In the genomic region with DNA sequence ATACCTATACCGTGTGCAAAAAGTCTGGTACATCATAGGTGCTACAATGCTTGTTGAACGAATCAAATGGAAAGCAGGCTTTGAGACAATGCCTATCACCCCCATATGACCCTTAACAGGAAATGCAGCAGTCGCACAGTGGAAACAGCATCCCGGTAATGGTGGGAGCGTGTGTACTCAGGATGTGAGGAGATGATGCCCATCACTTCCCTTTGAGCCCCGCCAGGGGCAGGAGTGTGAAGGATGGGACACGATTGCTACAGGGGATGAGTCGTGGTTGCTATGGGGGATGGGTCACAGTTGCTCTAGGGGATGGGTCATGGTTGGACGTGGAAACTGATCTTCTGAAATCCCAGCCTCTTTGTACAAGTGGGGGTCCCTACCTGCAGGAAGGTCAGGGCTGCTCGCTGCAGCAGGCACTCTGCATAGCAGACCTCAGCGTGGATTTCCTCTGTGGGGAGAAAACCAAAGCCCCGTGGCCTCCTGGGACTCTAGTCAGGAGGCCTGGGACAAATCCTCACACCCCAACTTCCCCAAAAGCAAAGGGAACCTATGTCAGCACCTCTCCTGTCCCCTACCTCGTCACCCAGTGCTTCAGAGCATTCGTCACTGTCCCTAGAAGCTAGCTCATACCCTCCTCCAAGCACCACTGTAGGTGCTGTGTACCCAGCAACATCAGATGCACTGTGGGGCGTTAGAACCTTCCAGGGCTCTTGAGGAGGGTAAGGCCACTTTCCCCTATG, we compare ENCODE assay signal across 21 cellular contexts. TPM values are rescaled to one million over a fixed set of nuclear protein-coding genes. Genes with fewer than 3 reads are reported as not detected.
DNase-seq lines count a peak whose midpoint lies in the region; FAIRE-seq and TF ChIP-seq lines count a peak whose summit lies in the region.
"Had no signal": no experiment of that assay in that cellular context is flagged by ENCODE, and none has a peak within 500 bp of the region (broad histone marks: within the 10 kb centered on the region; RNA-seq: fewer than 3 reads in every experiment).

No MANE protein-coding gene starts in this region.

- H3K4me3 ChIP-seq in GM12875 (ENCODE audit: low read depth, low read length), result no peak overlapping the region
- H3K4me3 ChIP-seq in Loucy (ENCODE audit: low read length, poor library complexity, severe bottlenecking), result no peak overlapping the region
- no peak overlapping the region for H3K4me3 ChIP-seq in neuronal stem cell (ENCODE audit: low read length in 2 of 2)
- H3K4me3 ChIP-seq: breast epithelium, lung had no signal

- TF ChIP-seq CTCF in GM12875 (IDR thresholded peaks at IDR 0.05; ENCODE audit: borderline replicate concordance, insufficient read depth, low read depth, low read length) (peak; percentile 13; the same call in 1 of the 2 replicates), Loucy (conservative IDR thresholded peaks at IDR 0.05; ENCODE audit: low read length) (no peak), Calu3 (IDR thresholded peaks at IDR 0.05; ENCODE audit: unreplicated experiment) (no peak)

- H4K91ac ChIP-seq in neuronal stem cell (ENCODE audit: low read depth, low read length, poor library complexity), result no peak overlapping the region

- DNase-seq in dermis blood vessel endothelial cell, result peak; percentile 54
- no peak for DNase-seq in neuronal stem cell (ENCODE audit: low spot score)
- no peak for DNase-seq in Calu3
- DNase-seq in urothelium cell line (ENCODE audit: low spot score), result no peak
- DNase-seq in NCI-H748 treated with DMSO at 0.1 percent for 48 hours (lab: John Stamatoyannopoulos, UW), result no peak
- DNase-seq: activated naive CD8-positive, alpha-beta T cell treated with anti-CD3 and anti-CD28 coated beads for 36 hours; activated T-cell treated with anti-CD3 and anti-CD28 coated beads, Interleukin-2, amount 50 U/mL, for 72 hours; AML-193; COR-L47; effector CD4-positive, alpha-beta T cell; NCI-H524 treated with DMSO at 0.1 percent for 48 hours; small intestine; stimulated activated CD8-positive, alpha-beta memory T cell treated with anti-CD3 and anti-CD28 coated beads, Interleukin-4, amount 100 ng/mL, for 48 hours; T-helper 1 cell had no signal

- H3K36me3 Mint-ChIP-seq in Calu3 (ENCODE audit: insufficient read depth, unreplicated experiment), result peaks cover 16% of the 10 kb centered on the region
- H3K36me3 Mint-ChIP-seq: activated naive CD8-positive, alpha-beta T cell treated with anti-CD3 and anti-CD28 coated beads for 36 hours; natural killer cell treated with Interleukin-12 subunit alpha and Interleukin-12 subunit beta and Interleukin-15 and Interleukin-18, amount 100 ng/mL, for 72 hours had no signal

- H3K9me3 Mint-ChIP-seq in Calu3 (ENCODE audit: low read depth, unreplicated experiment), result no peaks in the 10 kb centered on the region
- H3K9me3 Mint-ChIP-seq: activated naive CD8-positive, alpha-beta T cell treated with anti-CD3 and anti-CD28 coated beads for 36 hours; activated T-cell treated with anti-CD3 and anti-CD28 coated beads, Interleukin-2, amount 50 U/mL, for 72 hours; natural killer cell treated with Interleukin-12 subunit alpha and Interleukin-12 subunit beta and Interleukin-15 and Interleukin-18, amount 100 ng/mL, for 72 hours had no signal

- no peak overlapping the region for H2BK120ac ChIP-seq in neuronal stem cell (ENCODE audit: low read depth, low read length)

- H2BK5ac ChIP-seq in neuronal stem cell (ENCODE audit: low read length), result no peak overlapping the region

- no peak overlapping the region for H3K4ac ChIP-seq in neuronal stem cell (ENCODE audit: low read length)

- no peak overlapping the region for H2BK12ac ChIP-seq in neuronal stem cell (ENCODE audit: low read length)

- H4K8ac ChIP-seq in neuronal stem cell (ENCODE audit: low read depth, low read length), result no peak overlapping the region

- no peaks in the 10 kb centered on the region for H3K9me3 ChIP-seq in Loucy (ENCODE audit: insufficient read depth, low read depth, low read length)
- no peaks in the 10 kb centered on the region for H3K9me3 ChIP-seq in neuronal stem cell (replicated peaks in 1 of 2; ENCODE audit: control insufficient read depth in 2 of 2, insufficient read depth in 1 of 2, low read depth in 1 of 2, low read length in 2 of 2)
- H3K9me3 ChIP-seq: breast epithelium had no signal

- no peaks in the 10 kb centered on the region for H3K79me1 ChIP-seq in neuronal stem cell (ENCODE audit: low read depth, low read length)

- H3K4me3 Mint-ChIP-seq in Calu3 (ENCODE audit: low read depth, unreplicated experiment), result no peak overlapping the region
- H3K4me3 Mint-ChIP-seq: activated naive CD8-positive, alpha-beta T cell treated with anti-CD3 and anti-CD28 coated beads for 36 hours; activated T-cell treated with anti-CD3 and anti-CD28 coated beads, Interleukin-2, amount 50 U/mL, for 72 hours; natural killer cell treated with Interleukin-12 subunit alpha and Interleukin-12 subunit beta and Interleukin-15 and Interleukin-18, amount 100 ng/mL, for 72 hours had no signal

- no peak overlapping the region for H3K27ac Mint-ChIP-seq in Calu3 (ENCODE audit: unreplicated experiment)
- H3K27ac Mint-ChIP-seq: activated naive CD8-positive, alpha-beta T cell treated with anti-CD3 and anti-CD28 coated beads for 36 hours; activated T-cell treated with anti-CD3 and anti-CD28 coated beads, Interleukin-2, amount 50 U/mL, for 72 hours; natural killer cell treated with Interleukin-12 subunit alpha and Interleukin-12 subunit beta and Interleukin-15 and Interleukin-18, amount 100 ng/mL, for 72 hours; progenitor cell of endocrine pancreas had no signal

- CTCF ChIA-PET in Calu3 (lab: Charles Lee), result no interaction called here

- H3K9ac ChIP-seq in Loucy (ENCODE audit: low read depth, low read length, poor library complexity, severe bottlenecking) (no peak overlapping the region), neuronal stem cell (ENCODE audit: low read depth, low read length, poor library complexity) (peak overlapping the region; percentile 53)

- no peaks in the 10 kb centered on the region for H3K27me3 Mint-ChIP-seq in Calu3 (ENCODE audit: unreplicated experiment)
- H3K27me3 Mint-ChIP-seq: activated naive CD8-positive, alpha-beta T cell treated with anti-CD3 and anti-CD28 coated beads for 36 hours; natural killer cell treated with Interleukin-12 subunit alpha and Interleukin-12 subunit beta and Interleukin-15 and Interleukin-18, amount 100 ng/mL, for 72 hours; progenitor cell of endocrine pancreas had no signal

- no peak overlapping the region for H2BK15ac ChIP-seq in neuronal stem cell (ENCODE audit: low read length)

- no TSS peak for BruUV-seq in Calu3 (replicated peaks; lab: Mats Ljungman, UMichigan)

- H3K4me2 ChIP-seq in Loucy (ENCODE audit: low read depth, low read length, poor library complexity, severe bottlenecking) (peak overlapping the region; percentile 27), neuronal stem cell (ENCODE audit: insufficient read depth, low read length, poor library complexity, severe bottlenecking) (no peak overlapping the region)

- FAIRE-seq in urothelium cell line (lab: Jason Lieb, UNC), result no peak
- FAIRE-seq: islet of Langerhans, small intestine had no signal

- H3K27ac ChIP-seq in neuronal stem cell (replicated peaks; ENCODE audit: low read length), result no peak overlapping the region
- H3K27ac ChIP-seq: breast epithelium had no signal

- no peaks in the 10 kb centered on the region for H4K20me1 ChIP-seq in Loucy (ENCODE audit: insufficient read depth, low read length, poor library complexity, severe bottlenecking)

- no peaks in the 10 kb centered on the region for H3F3A ChIP-seq in Loucy (ENCODE audit: low read depth)

- H3K4me1 Mint-ChIP-seq in Calu3 (ENCODE audit: low read depth, unreplicated experiment), result peaks cover 46% of the 10 kb centered on the region

- H3K4me1 ChIP-seq in Loucy (ENCODE audit: insufficient read depth, low read length, poor library complexity, severe bottlenecking), result peaks cover 34% of the 10 kb centered on the region
- peaks cover 2% of the 10 kb centered on the region in 2 donors for H3K4me1 ChIP-seq in neuronal stem cell (ENCODE audit: control insufficient read depth in 2 of 2, insufficient read depth in 1 of 2, low read depth in 1 of 2, low read length in 2 of 2)

- no peak overlapping the region for H3K14ac ChIP-seq in neuronal stem cell (ENCODE audit: low read length)

- H3K36me3 ChIP-seq in Loucy (ENCODE audit: insufficient read depth, low read length) (no peaks in the 10 kb centered on the region), neuronal stem cell (replicated peaks in 1 of 2; ENCODE audit: control insufficient read depth in 2 of 2, insufficient read depth in 2 of 2, low read length in 2 of 2) (no peaks in the 10 kb centered on the region)
- H3K36me3 ChIP-seq: breast epithelium had no signal

- H3K27me3 ChIP-seq in Loucy (ENCODE audit: insufficient read depth, low read length, poor library complexity, severe bottlenecking) (no peaks in the 10 kb centered on the region), neuronal stem cell (ENCODE audit: control insufficient read depth in 3 of 3, insufficient read depth in 3 of 3, low read depth in 1 of 3, low read length in 3 of 3) (peaks cover 0 to 16% (median 0%) of the 10 kb centered on the region in 3 experiments)
- H3K27me3 ChIP-seq: breast epithelium had no signal

- no peaks in the 10 kb centered on the region for H3K9me2 ChIP-seq in Loucy (replicated peaks; ENCODE audit: low read depth, low read length)

- no peaks in the 10 kb centered on the region for H3K79me2 ChIP-seq in Loucy (ENCODE audit: insufficient read depth, low read length)

- no CpG with 5 or more reads among the region's 15 CpGs for whole genome bisulfite sequencing in neuronal stem cell (ENCODE audit: extremely low coverage in 2 of 2, insufficient read length in 2 of 2, insufficient replicate concordance in 1 of 2), 2 donors

- peak overlapping the region; percentile 44 for H3K18ac ChIP-seq in neuronal stem cell (ENCODE audit: low read length)

- H3K23ac ChIP-seq in neuronal stem cell (ENCODE audit: low read depth, low read length, poor library complexity), result no peak overlapping the region

- H2AFZ ChIP-seq in Loucy (ENCODE audit: low read length) (no peak overlapping the region), neuronal stem cell (ENCODE audit: low read length) (no peak overlapping the region)

- H2AK5ac ChIP-seq in neuronal stem cell (ENCODE audit: low read depth, low read length), result peak overlapping the region; percentile 38

- intact Hi-C loops in Calu3 (cut with micrococcal nuclease; ENCODE audit: unreplicated experiment), result no loop called here

RNA-seq across cellular contexts. Expression of gene TTC39A, which starts 19.3 kb away (rescaled TPM):
- total RNA-seq in dermis blood vessel endothelial cell (2.9 and 4.1 TPM in 2 replicates), Calu3 (2022) (18.8 and 19.1 TPM in 2 replicates)
- polyA plus RNA-seq in neuronal stem cell (2013, experiment 1 of 2), result 0.89 TPM
- polyA plus RNA-seq in neuronal stem cell (2013, experiment 2 of 2), result 0.71 TPM
- total RNA-seq: activated naive CD8-positive, alpha-beta T cell treated with anti-CD3 and anti-CD28 coated beads for 36 hours had no signal
